In the genomic region with DNA sequence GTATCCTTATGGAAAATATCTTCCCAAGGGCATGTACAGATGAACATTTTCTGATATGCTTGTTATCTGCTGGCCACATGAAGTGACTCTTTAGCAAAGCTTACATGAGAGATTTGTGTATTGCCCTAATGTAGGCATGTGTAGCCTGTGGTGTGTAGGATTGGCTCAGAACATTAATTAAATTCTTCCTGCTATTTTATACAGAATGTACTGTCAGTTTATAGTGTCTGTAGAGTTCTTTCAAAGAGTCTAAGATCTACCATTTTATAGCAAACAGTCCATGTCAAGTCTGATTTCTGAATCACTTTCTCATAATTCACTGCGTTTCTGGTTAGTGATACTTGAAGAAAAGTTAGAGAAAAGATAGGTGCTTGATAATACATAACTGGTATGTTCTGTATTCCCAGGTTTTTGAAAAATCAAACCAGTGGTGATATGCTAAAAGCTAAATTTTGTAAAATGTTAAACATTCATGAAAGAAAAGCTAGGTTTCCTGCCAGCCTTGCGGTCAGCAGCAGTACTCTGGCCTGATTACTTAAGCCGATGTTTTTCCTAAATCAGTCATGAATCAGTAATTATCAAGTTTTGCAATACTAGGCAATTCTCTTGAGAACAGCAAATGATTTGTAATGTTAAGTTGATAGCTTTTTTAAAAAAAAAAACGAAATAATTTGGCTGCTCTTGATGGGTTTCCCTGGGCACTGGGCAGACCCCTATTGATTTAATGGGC, we compare ENCODE assay signal across 17 cellular contexts. TPM values are rescaled to one million over a fixed set of nuclear protein-coding genes. Genes with fewer than 3 reads are reported as not detected.
DNase-seq lines count a peak whose midpoint lies in the region; ATAC-seq and TF ChIP-seq lines count a peak whose summit lies in the region.
"Had no signal": no experiment of that assay in that cellular context is flagged by ENCODE, and none has a peak within 500 bp of the region (broad histone marks: within the 10 kb centered on the region; RNA-seq: fewer than 3 reads in every experiment).

No MANE protein-coding gene starts in this region.

- H3K27ac ChIP-seq in left lung: peak overlapping the region; percentile 5 to 57
- H3K27ac ChIP-seq: A549, KMS-11, tibial artery had no signal

- no peaks in the 10 kb centered on the region for H3K9me3 ChIP-seq in left lung
- H3K9me3 ChIP-seq: A549, spleen, tibial artery had no signal

- POLR2A ChIA-PET in activated CD8-positive, alpha-beta T cell treated with anti-CD3 and anti-CD28 coated beads for 36 hours (lab: Charles Lee): no interaction called here

- DNase-seq in Right ventricle myocardium superior: no peak
- no peak for DNase-seq in cardiac septum (ENCODE audit: low spot score)
- peak; percentile 82 for DNase-seq in dedifferentiated amniotic fluid mesenchymal stem cell (ENCODE audit: extremely low spot score)
- no peak for DNase-seq in left lung
- no peak for DNase-seq in NCI-H146 (lab: John Stamatoyannopoulos, UW)
- no peak for DNase-seq in activated CD8-positive, alpha-beta T cell treated with anti-CD3 and anti-CD28 coated beads for 36 hours
- DNase-seq: activated naive CD4-positive, alpha-beta T cell treated with anti-CD3 and anti-CD28 coated beads for 36 hours; NCI-H1930; NCI-H526; SHP77 treated with DMSO at 0.1 percent for 48 hours; spleen; tibial artery had no signal

- H3K27me3 ChIP-seq in left lung: no peaks in the 10 kb centered on the region
- H3K27me3 ChIP-seq: spleen, tibial artery had no signal

- TF ChIP-seq CTCF in left lung (IDR thresholded peaks at IDR 0.05): no peak
- no peak for TF ChIP-seq CTCF in activated CD8-positive, alpha-beta T cell treated with anti-CD3 and anti-CD28 coated beads for 36 hours (IDR thresholded peaks at IDR 0.05)

- intact Hi-C loops in Right ventricle myocardium superior (cut with DNase I) (no loop called here), cardiac septum (cut with DNase I) (no loop called here), left lung (cut with DNase I) (no loop called here)
- intact Hi-C loops in activated CD8-positive, alpha-beta T cell treated with anti-CD3 and anti-CD28 coated beads for 36 hours (cut with micrococcal nuclease): no loop called here

- no peaks in the 10 kb centered on the region for H3K36me3 Mint-ChIP-seq in activated CD8-positive, alpha-beta T cell treated with anti-CD3 and anti-CD28 coated beads for 36 hours (ENCODE audit: low read depth)

- H3K27ac Mint-ChIP-seq in activated CD8-positive, alpha-beta T cell treated with anti-CD3 and anti-CD28 coated beads for 36 hours: no peak overlapping the region
- H3K27ac Mint-ChIP-seq: activated naive CD4-positive, alpha-beta T cell treated with anti-CD3 and anti-CD28 coated beads for 36 hours had no signal

- no peak overlapping the region for H3K4me3 Mint-ChIP-seq in activated CD8-positive, alpha-beta T cell treated with anti-CD3 and anti-CD28 coated beads for 36 hours
- H3K4me3 Mint-ChIP-seq: activated naive CD4-positive, alpha-beta T cell treated with anti-CD3 and anti-CD28 coated beads for 36 hours had no signal

- no peaks in the 10 kb centered on the region for H3K9me3 Mint-ChIP-seq in activated CD8-positive, alpha-beta T cell treated with anti-CD3 and anti-CD28 coated beads for 36 hours
- H3K9me3 Mint-ChIP-seq: activated naive CD4-positive, alpha-beta T cell treated with anti-CD3 and anti-CD28 coated beads for 36 hours had no signal

- CTCF ChIA-PET in activated CD8-positive, alpha-beta T cell treated with anti-CD3 and anti-CD28 coated beads for 36 hours (lab: Charles Lee): no interaction called here

- no peaks in the 10 kb centered on the region for H3K36me3 ChIP-seq in left lung
- H3K36me3 ChIP-seq: spleen, tibial artery had no signal

- H3K4me1 Mint-ChIP-seq in activated CD8-positive, alpha-beta T cell treated with anti-CD3 and anti-CD28 coated beads for 36 hours (ENCODE audit: low read depth): no peaks in the 10 kb centered on the region

- H3K4me3 ChIP-seq in left lung: no peak overlapping the region
- H3K4me3 ChIP-seq: A549, spleen, tibial artery had no signal

- no peaks in the 10 kb centered on the region for H3K27me3 Mint-ChIP-seq in activated CD8-positive, alpha-beta T cell treated with anti-CD3 and anti-CD28 coated beads for 36 hours

- peak; percentile 73 for ATAC-seq in Right ventricle myocardium superior (ENCODE audit: poor library complexity)
- peak; percentile 15 for ATAC-seq in left lung
- no peak for ATAC-seq in HG03045 (IDR thresholded peaks at IDR 0.05; ENCODE audit: unreplicated experiment)
- no peak for ATAC-seq in activated CD8-positive, alpha-beta T cell treated with anti-CD3 and anti-CD28 coated beads for 36 hours
- no peak for ATAC-seq in GM21447 (IDR thresholded peaks at IDR 0.05; ENCODE audit: unreplicated experiment)
- ATAC-seq: A549 had no signal

- H3K4me1 ChIP-seq in left lung: no peaks in the 10 kb centered on the region
- H3K4me1 ChIP-seq: spleen had no signal

RNA-seq across cellular contexts. Expression of a gene that starts 30.9 kb away (rescaled TPM):
- total RNA-seq in Right ventricle myocardium superior (62.5 TPM), cardiac septum (48.5 TPM), left lung (100 to 1,000 TPM; 329 to 346 TPM)
- not detected for total RNA-seq in activated CD8-positive, alpha-beta T cell treated with anti-CD3 and anti-CD28 coated beads for 36 hours
- total RNA-seq: activated CD8-positive, alpha-beta memory T cell treated with anti-CD3 and anti-CD28 coated beads for 36 hours; activated naive CD4-positive, alpha-beta T cell treated with anti-CD3 and anti-CD28 coated beads for 36 hours had no signal

Comparison
In these comparisons a context has a peak if more than half of its experiments do, and no peak if none do; other contexts are left out.
1. ATAC-seq: peak in Right ventricle myocardium superior (single experiment) and left lung (single experiment); none in HG03045 (single experiment), activated CD8-positive, alpha-beta T cell treated with anti-CD3 and anti-CD28 coated beads for 36 hours (single experiment) and GM21447 (single experiment).
2. RNA of a gene that starts 30.9 kb away (total RNA-seq): 329 to 346 TPM in left lung, 62.5 TPM in Right ventricle myocardium superior (single experiment) and 48.5 TPM in cardiac septum (single experiment); not detected in activated CD8-positive, alpha-beta T cell treated with anti-CD3 and anti-CD28 coated beads for 36 hours; every median in the first group is over 10 times any median in the second.